ENCODE assay signal across 11 cellular contexts in genomic region chr3:141407043-141407442, GRCh38. TPM values are rescaled to one million over a fixed set of nuclear protein-coding genes. Genes with fewer than 3 reads are reported as not detected.
DNase-seq lines count a peak whose midpoint lies in the region; ATAC-seq and TF ChIP-seq lines count a peak whose summit lies in the region.
"Had no signal": no experiment of that assay in that cellular context is flagged by ENCODE, and none has a peak within 500 bp of the region (broad histone marks: within the 10 kb centered on the region; RNA-seq: fewer than 3 reads in every experiment).

No MANE protein-coding gene starts in this region.

- H3K4me3 ChIP-seq in AG10803 (ENCODE audit: low read length): no peak overlapping the region
- no peak overlapping the region for H3K4me3 ChIP-seq in Peyer's patch
- H3K4me3 ChIP-seq in trophoblast cell (ENCODE audit: low read depth, low read length): no peak overlapping the region

- no peak overlapping the region for H2BK120ac ChIP-seq in trophoblast cell (ENCODE audit: insufficient read depth, low read length, poor library complexity)

- H3K27me3 Mint-ChIP-seq in naive thymus-derived CD8-positive, alpha-beta T cell: no peaks in the 10 kb centered on the region

- no CpG with 5 or more reads among the region's 4 CpGs for WGBS in trophoblast cell (ENCODE audit: extremely low coverage, insufficient coverage, insufficient read length)

- no peak overlapping the region for H2AK5ac ChIP-seq in trophoblast cell (ENCODE audit: low read length)

- peaks cover 0 to 34% (median 3%) of the 10 kb centered on the region in 3 donors for H3K36me3 ChIP-seq in Peyer's patch
- H3K36me3 ChIP-seq in trophoblast cell (ENCODE audit: control insufficient read depth in 1 of 2, insufficient read depth in 2 of 2, low read length in 2 of 2): peaks cover 12 to 18% of the 10 kb centered on the region in 2 experiments

- H3K36me3 Mint-ChIP-seq in naive thymus-derived CD8-positive, alpha-beta T cell: peaks cover 9 to 51% (median 31%) of the 10 kb centered on the region in 3 donors

- ATAC-seq in naive thymus-derived CD8-positive, alpha-beta T cell: no peak
- no peak for ATAC-seq in HG02973 (IDR thresholded peaks at IDR 0.05; ENCODE audit: unreplicated experiment)

- no peak overlapping the region for H3K23ac ChIP-seq in trophoblast cell (ENCODE audit: low read length)

- H2BK5ac ChIP-seq in trophoblast cell (ENCODE audit: low read depth, low read length, poor library complexity): no peak overlapping the region

- peaks cover 0 to 34% (median 10%) of the 10 kb centered on the region in 4 donors for H3K4me1 ChIP-seq in Peyer's patch
- peaks cover 5 to 9% of the 10 kb centered on the region in 2 experiments for H3K4me1 ChIP-seq in trophoblast cell (ENCODE audit: control insufficient read depth in 1 of 2, insufficient read depth in 2 of 2, low read length in 2 of 2)

- POLR2A ChIA-PET in naive thymus-derived CD8-positive, alpha-beta T cell (lab: Charles Lee): interaction anchor here (1.5 kb wide), 1 partner anchor 80 kb away, joined by 4 read pairs; no protein-coding TSS in a partner anchor

- TF ChIP-seq CTCF in AG10803 (conservative IDR thresholded peaks at IDR 0.05; ENCODE audit: low read length) (no peak), Peyer's patch (IDR thresholded peaks at IDR 0.05) (no peak)

- peak; percentile 98 for DNase-seq in AG10803 (ENCODE audit: low read depth)
- peak in 1 of 3 donors; percentile 59 for DNase-seq in Peyer's patch
- peak; percentile 98 for DNase-seq in fibroblast of gingiva (ENCODE audit: low read depth)
- DNase-seq in trophoblast cell: peak; percentile 86 to 93
- no peak for DNase-seq in naive thymus-derived CD8-positive, alpha-beta T cell
- DNase-seq in GM19240 (ENCODE audit: insufficient read length, low spot score): no peak
- DNase-seq in NCI-H1436 (lab: John Stamatoyannopoulos, UW): no peak
- DNase-seq: activated effector memory CD4-positive, alpha-beta T cell treated with Interleukin-2 at 50 U/mL for 16 hours; KBM-7; NCI-H69 had no signal

- no peak overlapping the region for H2AFZ ChIP-seq in trophoblast cell (ENCODE audit: insufficient read depth, low read length, poor library complexity)

- no peaks in the 10 kb centered on the region for H3K9me3 ChIP-seq in Peyer's patch
- H3K9me3 ChIP-seq in trophoblast cell (ENCODE audit: insufficient read depth, low read depth, low read length): no peaks in the 10 kb centered on the region

- H3K14ac ChIP-seq in trophoblast cell (ENCODE audit: low read length): no peak overlapping the region

- no peak overlapping the region for H4K12ac ChIP-seq in trophoblast cell (ENCODE audit: low read depth, low read length)

- H3K27ac ChIP-seq in Peyer's patch (peak overlapping the region in 3 of 4 donors; percentile 35 to 85 (median 47)), trophoblast cell (ENCODE audit: low read depth, low read length) (no peak overlapping the region)

- H3K4ac ChIP-seq in trophoblast cell (ENCODE audit: low read depth, low read length): no peak overlapping the region

- H3K27ac Mint-ChIP-seq in naive thymus-derived CD8-positive, alpha-beta T cell: peak overlapping the region in 3 of 10 donors; percentile 48 to 98 (median 72)

- peaks cover 15% of the 10 kb centered on the region for H3K79me1 ChIP-seq in trophoblast cell (ENCODE audit: low read length)

- TF ChIP-seq POLR2A in Peyer's patch (IDR thresholded peaks at IDR 0.05): no peak

- no peak overlapping the region for H4K8ac ChIP-seq in trophoblast cell (ENCODE audit: low read depth, low read length)

- no peak overlapping the region for H2BK12ac ChIP-seq in trophoblast cell (ENCODE audit: low read length)

- H3K4me3 Mint-ChIP-seq in naive thymus-derived CD8-positive, alpha-beta T cell: no peak overlapping the region

- H3K9ac ChIP-seq in trophoblast cell (ENCODE audit: low read length): no peak overlapping the region

- H3K9me3 Mint-ChIP-seq in naive thymus-derived CD8-positive, alpha-beta T cell: no peaks in the 10 kb centered on the region

- H3K4me2 ChIP-seq in trophoblast cell (ENCODE audit: low read length): no peak overlapping the region

- H3K79me2 ChIP-seq in trophoblast cell (ENCODE audit: control insufficient read depth, insufficient read depth, low read length, poor library complexity): peaks cover 6% of the 10 kb centered on the region

- H3K18ac ChIP-seq in trophoblast cell (ENCODE audit: low read length): no peak overlapping the region

- no peaks in the 10 kb centered on the region for H3K27me3 ChIP-seq in Peyer's patch
- H3K27me3 ChIP-seq in trophoblast cell (ENCODE audit: insufficient read depth, low read length): no peaks in the 10 kb centered on the region

- peaks cover 32 to 76% (median 67%) of the 10 kb centered on the region in 4 donors for H3K4me1 Mint-ChIP-seq in naive thymus-derived CD8-positive, alpha-beta T cell

- H4K91ac ChIP-seq in trophoblast cell (ENCODE audit: low read depth, low read length): no peak overlapping the region

RNA-seq across cellular contexts. Expression of gene ZBTB38, which starts 38.7 kb away (rescaled TPM):
- total RNA-seq in Peyer's patch: 100 to 1,000 TPM; 168 to 254 (median 184) TPM
- polyA plus RNA-seq in trophoblast cell (2013): 38.2 and 38.5 TPM in 2 replicates
- 10 to 100 TPM; 48.3 to 49.7 TPM for total RNA-seq in naive thymus-derived CD8-positive, alpha-beta T cell
- polyA plus RNA-seq in naive thymus-derived CD8-positive, alpha-beta T cell: 100 to 1,000 TPM in 1 of 3 donors, 10 to 100 TPM in 2; 56.5 to 118 (median 60.8) TPM

Comparison
In these comparisons a context has a peak if more than half of its experiments do, and no peak if none do; other contexts are left out.
1. DNase-seq: peak in AG10803 (single experiment), fibroblast of gingiva (single experiment) and trophoblast cell (2 of 2); none in naive thymus-derived CD8-positive, alpha-beta T cell (0 of 10), GM19240 (single experiment) and NCI-H1436 (single experiment).